25 cellular contexts compared by ENCODE assay signal in genomic region chr1:159712080-159712479, GRCh38. TPM values are rescaled to one million over a fixed set of nuclear protein-coding genes. Genes with fewer than 3 reads are reported as not detected.
"Had no signal": no experiment of that assay in that cellular context is flagged by ENCODE, and none has a peak within 500 bp of the region (broad histone marks: within the 10 kb centered on the region; RNA-seq: fewer than 3 reads in every experiment).

No MANE protein-coding gene starts in this region.

- H3K4me1 ChIP-seq: SJSA1 had no signal

- H3K9me3 ChIP-seq: SJSA1 had no signal

- H3K4me3 ChIP-seq: SJSA1, SK-N-MC had no signal

- DNase-seq: Karpas-422, KG1, MV-4-11, NCI-H1048, NCI-H1105 treated with DMSO at 0.1 percent for 48 hours, NCI-H1417 treated with DMSO at 0.1 percent for 48 hours, NCI-H146, NCI-H1694 treated with DMSO at 0.1 percent for 48 hours, NCI-H1930, NCI-H2081, NCI-H2107, NCI-H2227 treated with DMSO at 0.1 percent for 48 hours, NCI-H524, NCI-H526 treated with DMSO at 0.1 percent for 48 hours, NCI-H748 treated with DMSO at 0.1 percent for 48 hours, Right ventricle myocardium superior, RPMI8226, SIG-M5 had no signal

- H3K27ac ChIP-seq: HL-60, SJSA1, SK-N-MC had no signal

- H3K36me3 ChIP-seq: SJSA1 had no signal

- H3K27me3 ChIP-seq: SJSA1 had no signal

- FAIRE-seq: HTR-8/SVneo, RCC 7860 had no signal

RNA-seq across cellular contexts. Expression of gene CRP, which starts 2.3 kb away (rescaled TPM):
- total RNA-seq: M059J, NCI-H460, Right ventricle myocardium superior, SJSA1 had no signal
